In the genomic region with DNA sequence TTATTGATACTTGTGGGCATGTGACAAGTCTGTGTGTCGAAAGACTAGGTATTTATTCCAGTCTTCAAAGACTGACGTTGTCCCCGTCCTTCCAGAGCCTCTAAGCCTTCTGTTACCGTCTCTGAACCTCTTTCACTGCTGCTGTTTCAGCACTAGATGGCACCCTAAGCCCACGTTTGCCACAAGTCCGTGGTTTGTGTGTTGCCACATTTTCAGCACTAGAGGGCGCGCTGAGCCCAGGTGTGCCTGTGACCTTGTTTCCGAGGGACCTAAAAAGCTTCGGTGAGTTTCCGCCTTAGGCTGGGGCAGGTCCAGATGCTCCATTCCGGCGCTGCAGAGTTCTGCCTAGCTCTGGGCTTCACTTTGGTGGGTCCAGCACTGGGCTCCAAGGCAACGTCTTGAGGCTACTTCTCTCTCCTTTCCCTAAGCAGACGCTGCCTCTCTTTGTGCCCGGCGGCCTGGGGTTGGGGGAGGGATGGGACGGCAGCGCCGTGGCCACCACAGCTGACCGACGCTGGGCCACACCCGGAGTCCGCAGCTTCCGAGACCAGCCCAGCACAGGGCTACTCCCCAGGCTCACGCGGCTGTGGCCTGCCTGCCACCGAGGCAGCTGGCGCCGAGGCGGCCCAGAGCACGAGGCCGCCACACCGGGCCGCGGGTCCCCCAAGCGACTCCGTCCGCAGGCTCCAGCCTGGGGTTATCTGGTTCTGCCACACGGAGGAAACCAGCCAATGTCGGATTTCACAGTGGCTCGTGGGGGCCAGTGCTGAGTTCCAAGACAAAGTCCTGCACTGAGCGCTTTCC, we compare ENCODE assay signal across 8 cellular contexts.
DNase-seq lines count a peak whose midpoint lies in the region; ATAC-seq and TF ChIP-seq lines count a peak whose summit lies in the region.

No MANE protein-coding gene starts in this region.

- H3K27ac Mint-ChIP-seq in activated naive CD8-positive, alpha-beta T cell: no peak overlapping the region
- no peak overlapping the region for H3K27ac Mint-ChIP-seq in progenitor cell of endocrine pancreas

- no peaks in the 10 kb centered on the region for H3K36me3 Mint-ChIP-seq in activated naive CD8-positive, alpha-beta T cell
- no peaks in the 10 kb centered on the region for H3K36me3 Mint-ChIP-seq in progenitor cell of endocrine pancreas (ENCODE audit: insufficient read depth)

- DNase-seq in GM04503 (ENCODE audit: low read depth): peak; percentile 1
- peak; percentile 72 to 84 for DNase-seq in HAP-1 (ENCODE audit: low spot score in 2 of 2)
- peak; percentile 34 for DNase-seq in MG63
- DNase-seq in SKM-1 (lab: John Stamatoyannopoulos, UW; ENCODE audit: unreplicated experiment): peak; percentile 81
- peak; percentile 79 for DNase-seq in Right ventricle myocardium superior
- DNase-seq in progenitor cell of endocrine pancreas (ENCODE audit: low spot score, unreplicated experiment): peak; percentile 56
- peak; percentile 78 for DNase-seq in ureter (ENCODE audit: low spot score)

- TF ChIP-seq CTCF in progenitor cell of endocrine pancreas (IDR thresholded peaks at IDR 0.05; ENCODE audit: unreplicated experiment): peak; percentile 99

- H3K4me1 ChIP-seq in HAP-1: no peaks in the 10 kb centered on the region

- H3K4me3 Mint-ChIP-seq in activated naive CD8-positive, alpha-beta T cell: peak overlapping the region; percentile 66
- no peak overlapping the region for H3K4me3 Mint-ChIP-seq in progenitor cell of endocrine pancreas (ENCODE audit: low read depth)

- intact Hi-C loops in Right ventricle myocardium superior (cut with DNase I): no loop called here

- H3K9me3 Mint-ChIP-seq in activated naive CD8-positive, alpha-beta T cell (ENCODE audit: low read depth): no peaks in the 10 kb centered on the region
- no peaks in the 10 kb centered on the region for H3K9me3 Mint-ChIP-seq in progenitor cell of endocrine pancreas (ENCODE audit: low read depth)

- in situ Hi-C loops in HAP-1 (cut with MboI; ENCODE audit: low sequenced_read_pairs): no loop called here

- H3K27me3 Mint-ChIP-seq in activated naive CD8-positive, alpha-beta T cell: peaks cover 4% of the 10 kb centered on the region
- H3K27me3 Mint-ChIP-seq in progenitor cell of endocrine pancreas: no peaks in the 10 kb centered on the region

- H3K9me3 ChIP-seq in HAP-1: no peaks in the 10 kb centered on the region
- no peaks in the 10 kb centered on the region for H3K9me3 ChIP-seq in MG63

- peaks cover 6% of the 10 kb centered on the region for H3K4me1 Mint-ChIP-seq in activated naive CD8-positive, alpha-beta T cell (ENCODE audit: low read depth)
- peaks cover 2% of the 10 kb centered on the region for H3K4me1 Mint-ChIP-seq in progenitor cell of endocrine pancreas (ENCODE audit: low read depth)

- 0 out of 2 replicates have a peak, but pooled peaks cover 2% of the 10 kb centered on the region for H3K27me3 ChIP-seq in HAP-1 (ENCODE audit: low read depth)
- H3K27me3 ChIP-seq in MG63: 0 out of 2 replicates have a peak, but pooled peaks cover 2% of the 10 kb centered on the region

- ATAC-seq in Right ventricle myocardium superior (ENCODE audit: poor library complexity): peak; percentile 93

- peak overlapping the region; percentile 11 for H3K4me3 ChIP-seq in HAP-1
- H3K4me3 ChIP-seq in MG63: peak overlapping the region; percentile 28

- no peaks in the 10 kb centered on the region for H3K36me3 ChIP-seq in HAP-1 (replicated peaks)
- no peaks in the 10 kb centered on the region for H3K36me3 ChIP-seq in MG63

Comparison
In these comparisons a context has a peak if more than half of its experiments do, and no peak if none do; other contexts are left out.
1. Peak in every context shown above with its lines: DNase-seq, ATAC-seq and H3K4me3 ChIP-seq.
2. DNase-seq: peak in every context shown above with its lines; median percentile 81 in SKM-1; 79 in Right ventricle myocardium superior; 78 in HAP-1; 78 in ureter; 56 in progenitor cell of endocrine pancreas; 34 in MG63; 1 in GM04503.